8 cellular contexts compared by ENCODE assay signal in the genomic region with DNA sequence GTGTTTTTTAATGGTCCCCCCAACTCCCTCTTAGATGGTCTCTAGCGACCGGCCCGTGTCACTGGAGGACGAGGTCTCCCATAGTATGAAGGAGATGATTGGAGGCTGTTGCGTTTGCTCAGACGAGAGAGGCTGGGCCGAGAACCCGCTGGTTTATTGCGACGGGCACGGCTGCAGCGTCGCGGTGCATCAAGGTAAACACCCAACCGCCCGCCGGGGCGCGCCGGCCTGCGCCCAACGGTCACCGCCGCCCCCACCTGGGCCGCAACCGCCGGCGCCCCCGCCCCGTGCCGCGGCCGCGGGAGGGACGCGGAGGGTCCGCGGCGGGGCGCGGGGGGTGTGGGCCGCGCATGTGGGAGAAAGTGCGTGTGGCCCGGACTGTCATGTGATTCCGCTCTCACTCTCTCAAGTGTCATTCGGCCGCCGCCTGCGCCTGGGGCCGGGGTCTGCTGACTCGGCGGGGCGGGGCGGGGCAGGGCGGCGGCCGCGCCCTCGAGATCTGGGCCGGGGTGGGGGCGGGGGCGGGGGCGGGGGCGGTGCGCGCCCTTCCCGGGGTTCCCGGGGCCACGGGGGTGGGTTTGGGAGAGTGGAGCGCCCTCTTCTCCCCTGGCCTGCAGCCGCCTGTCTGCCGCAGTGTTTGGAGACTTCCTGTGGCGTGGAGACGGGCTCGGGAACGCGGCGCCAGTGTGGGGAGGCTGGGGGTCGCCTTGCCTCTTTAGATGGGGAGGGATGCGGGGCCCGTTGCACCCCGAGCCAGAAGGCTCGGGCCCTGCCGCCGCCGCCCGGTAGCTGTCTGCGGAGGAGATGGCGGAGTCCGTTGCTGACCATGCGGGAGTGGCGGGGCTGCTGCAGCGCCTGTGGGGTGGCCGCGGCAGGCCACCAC. TPM values are rescaled to one million over a fixed set of nuclear protein-coding genes. Genes with fewer than 3 reads are reported as not detected.
DNase-seq lines count a peak whose midpoint lies in the region; ATAC-seq, FAIRE-seq and TF ChIP-seq lines count a peak whose summit lies in the region.

No MANE protein-coding gene starts in this region.

- H3K9me3 ChIP-seq in KOPT-K1 (ENCODE audit: insufficient read depth, low read length, poor library complexity, severe bottlenecking) (no peaks in the 10 kb centered on the region), left lung (no peaks in the 10 kb centered on the region)

- H3K36me3 ChIP-seq in KOPT-K1 (ENCODE audit: insufficient read depth, low read length) (peaks cover 35% of the 10 kb centered on the region), left lung (peaks cover 3 to 33% of the 10 kb centered on the region in 2 donors)

- peak; percentile 65 for FAIRE-seq in GM19239 (lab: Jason Lieb, UNC)

- DNase-seq in Ammon's horn (ENCODE audit: low spot score) = peak; percentile 63
- no peak for DNase-seq in GM19239 (ENCODE audit: insufficient read length, low spot score)
- DNase-seq in activated CD4-positive, alpha-beta T cell treated with anti-CD3 and anti-CD28 coated beads for 1 hour = peak; percentile 39
- DNase-seq in coronary artery (ENCODE audit: low spot score) = peak; percentile 78
- DNase-seq in left lung = peak; percentile 81 to 91
- DNase-seq in stimulated activated CD4-positive, alpha-beta T cell treated with anti-CD3 and anti-CD28 coated beads, Interleukin-4, amount 100 ng/mL, for 48 hours (ENCODE audit: low read depth in 2 of 2) = peak; percentile 24 to 40

- no peaks in the 10 kb centered on the region for H3K27me3 ChIP-seq in left lung

- H3K27ac ChIP-seq in KOPT-K1 (ENCODE audit: low read depth, low read length, poor library complexity, severe bottlenecking) (peak overlapping the region; percentile 93), coronary artery (peak overlapping the region; percentile 96 to 99), left lung (peak overlapping the region; percentile 95 to 96)

- ATAC-seq in left lung = peak; percentile 24
- ATAC-seq in GM21367 (IDR thresholded peaks at IDR 0.05; ENCODE audit: unreplicated experiment) = no peak

- H3K4me1 ChIP-seq in left lung = peaks cover 5 to 34% of the 10 kb centered on the region in 2 donors

- H3K4me3 ChIP-seq in coronary artery = peak overlapping the region; percentile 81
- peak overlapping the region; percentile 56 to 84 for H3K4me3 ChIP-seq in left lung

- intact Hi-C loops in left lung (cut with DNase I) = no loop called here

- TF ChIP-seq CTCF in coronary artery (IDR thresholded peaks at IDR 0.05) = no peak
- TF ChIP-seq CTCF in left lung (IDR thresholded peaks at IDR 0.05) = no peak

RNA-seq across cellular contexts. Expression of gene MLLT10, which starts 0.8 kb away (rescaled TPM):
- 10 to 100 TPM; 39.9 to 43.2 TPM for total RNA-seq in left lung

RNA-seq across cellular contexts. Expression of gene SKIDA1, which starts 9.4 kb away (rescaled TPM):
- total RNA-seq in left lung = 1 to 10 TPM; 1.2 to 1.9 TPM
